14 cellular contexts compared by ENCODE assay signal in the genomic region with DNA sequence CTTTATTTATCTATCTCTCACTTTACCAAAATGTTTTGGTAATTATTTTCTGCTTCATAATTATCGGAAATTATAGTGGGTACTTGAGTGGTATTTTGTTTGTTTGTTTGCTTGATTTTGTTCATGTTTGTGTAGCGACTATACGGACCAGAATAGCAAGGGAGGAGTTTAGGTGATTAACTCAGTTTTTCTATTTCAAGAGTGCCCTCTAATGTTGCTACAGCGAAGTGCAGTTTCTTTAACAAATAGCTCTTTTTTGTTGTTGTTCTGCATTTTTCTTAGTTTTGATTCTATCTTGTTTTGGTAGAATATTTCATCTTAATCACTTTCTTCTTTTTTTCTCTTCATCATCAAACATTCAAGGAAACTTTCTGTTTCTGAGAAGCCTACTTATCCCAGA. TPM values are rescaled to one million over a fixed set of nuclear protein-coding genes. Genes with fewer than 3 reads are reported as not detected.
DNase-seq lines count a peak whose midpoint lies in the region; ATAC-seq and TF ChIP-seq lines count a peak whose summit lies in the region.
"Had no signal": no experiment of that assay in that cellular context is flagged by ENCODE, and none has a peak within 500 bp of the region (broad histone marks: within the 10 kb centered on the region; RNA-seq: fewer than 3 reads in every experiment).

No MANE protein-coding gene starts in this region.

- no peak overlapping the region for H3K4me2 ChIP-seq in DND-41 (ENCODE audit: insufficient read depth, low read length)

- no peaks in the 10 kb centered on the region for H3K27me3 Mint-ChIP-seq in WTC11 (ENCODE audit: low read depth)

- H3K36me3 ChIP-seq in DND-41 (ENCODE audit: insufficient read depth, low read length), result no peaks in the 10 kb centered on the region
- H3K36me3 ChIP-seq in effector memory CD4-positive, alpha-beta T cell (ENCODE audit: control insufficient read depth, insufficient read depth, low read length), result no peaks in the 10 kb centered on the region

- no peak overlapping the region for H2AFZ ChIP-seq in DND-41 (ENCODE audit: low read depth, low read length)
- H2AFZ ChIP-seq: parathyroid adenoma had no signal

- no peaks in the 10 kb centered on the region for H3K4me1 ChIP-seq in DND-41 (ENCODE audit: insufficient read depth, low read length)
- no peaks in the 10 kb centered on the region for H3K4me1 ChIP-seq in effector memory CD4-positive, alpha-beta T cell (ENCODE audit: control insufficient read depth, insufficient read depth, low read length, poor library complexity, severe bottlenecking)
- H3K4me1 ChIP-seq: parathyroid adenoma had no signal

- no peak overlapping the region for H3K4me3 ChIP-seq in DND-41 (ENCODE audit: low read depth in 1 of 2, low read length in 2 of 2)
- H3K4me3 ChIP-seq in effector memory CD4-positive, alpha-beta T cell (ENCODE audit: insufficient read depth, low read depth, low read length, poor library complexity, severe bottlenecking), result no peak overlapping the region

- no peaks in the 10 kb centered on the region for H3K27me3 ChIP-seq in DND-41 (ENCODE audit: insufficient read depth, low read length, poor library complexity)
- no peaks in the 10 kb centered on the region for H3K27me3 ChIP-seq in effector memory CD4-positive, alpha-beta T cell (replicated peaks; ENCODE audit: control insufficient read depth, insufficient read depth, low read length, poor library complexity, severe bottlenecking)

- H3K9ac ChIP-seq in DND-41 (ENCODE audit: low read depth, low read length), result no peak overlapping the region
- H3K9ac ChIP-seq: parathyroid adenoma had no signal

- no peaks in the 10 kb centered on the region for H3K36me3 Mint-ChIP-seq in WTC11

- H3K27ac Mint-ChIP-seq in WTC11, result no peak overlapping the region
- H3K27ac Mint-ChIP-seq: effector memory CD8-positive, alpha-beta T cell; T-helper 17 cell had no signal

- CTCF ChIA-PET in HEK293T (lab: Yijun Ruan, JAX) (interaction anchor here (0.5 to 2.0 kb wide), 5 partner anchors 48 to 146 kb away, joined by 3 to 11 read pairs (median 3); no protein-coding TSS in a partner anchor), WTC11 (lab: Charles Lee) (interaction anchor here (0.5 to 2.3 kb wide), 25 partner anchors 11 to 1266 kb away, joined by 3 to 37 read pairs (median 4); a partner anchor contains a TSS)

- H3K4me1 Mint-ChIP-seq in WTC11, result no peaks in the 10 kb centered on the region
- H3K4me1 Mint-ChIP-seq: T-helper 17 cell had no signal

- no peak overlapping the region for H3K27ac ChIP-seq in DND-41 (ENCODE audit: low read length)
- no peak overlapping the region for H3K27ac ChIP-seq in effector memory CD4-positive, alpha-beta T cell (ENCODE audit: insufficient read depth, low read length, poor library complexity, severe bottlenecking)
- H3K27ac ChIP-seq: parathyroid adenoma had no signal

- H4K20me1 ChIP-seq in DND-41 (ENCODE audit: insufficient read depth, low read length), result no peaks in the 10 kb centered on the region

- no peak for ATAC-seq in DND-41 (ENCODE audit: insufficient read depth, low read depth)
- peak; percentile 36; the same call in 1 of the 2 replicates for ATAC-seq in WTC11
- ATAC-seq: effector memory CD8-positive, alpha-beta T cell; T-helper 17 cell had no signal

- POLR2A ChIA-PET in HEK293T (lab: Yijun Ruan, JAX), result no interaction called here
- POLR2A ChIA-PET in WTC11 (lab: Charles Lee), result no interaction called here

- no peaks in the 10 kb centered on the region for H3K9me3 ChIP-seq in DND-41 (ENCODE audit: insufficient read depth, low read length, severe bottlenecking)
- no peaks in the 10 kb centered on the region for H3K9me3 ChIP-seq in effector memory CD4-positive, alpha-beta T cell (ENCODE audit: control insufficient read depth, low read length)

- H3K79me2 ChIP-seq in DND-41 (ENCODE audit: insufficient read depth, low read length), result no peaks in the 10 kb centered on the region
- H3K79me2 ChIP-seq: parathyroid adenoma had no signal

- H3K4me3 Mint-ChIP-seq in WTC11, result no peak overlapping the region
- H3K4me3 Mint-ChIP-seq: effector memory CD8-positive, alpha-beta T cell; T-helper 17 cell had no signal

- H3K9me3 Mint-ChIP-seq in WTC11, result no peaks in the 10 kb centered on the region
- H3K9me3 Mint-ChIP-seq: effector memory CD8-positive, alpha-beta T cell had no signal

- DNase-seq in DND-41, result no peak
- DNase-seq in HEK293T (ENCODE audit: extremely low spot score), result peak; percentile 14
- DNase-seq in WTC11 (ENCODE audit: low spot score), result no peak
- peak; percentile 8 for DNase-seq in kidney tubule cell (ENCODE audit: low spot score)
- no peak for DNase-seq in superior temporal gyrus (ENCODE audit: extremely low spot score)
- DNase-seq in effector memory CD4-positive, alpha-beta T cell, result no peak
- no peak for DNase-seq in NCI-H226
- no peak for DNase-seq in activated CD4-positive, alpha-beta T cell treated with anti-CD3 and anti-CD28 coated beads, Interleukin-2, amount 50 U/mL, for 1 hour
- DNase-seq: activated T-cell treated with anti-CD3 and anti-CD28 coated beads, Interleukin-2, amount 50 U/mL, for 48 hours; effector memory CD8-positive, alpha-beta T cell; kidney; NCI-H187 treated with DMSO at 0.1 percent for 48 hours; T-helper 17 cell had no signal

- TF ChIP-seq CTCF in DND-41 (IDR thresholded peaks at IDR 0.05; ENCODE audit: borderline replicate concordance, extremely low read depth, low read length, poor library complexity, severe bottlenecking) (peak; percentile 52), WTC11 (IDR thresholded peaks at IDR 0.05) (no peak)

TF ChIP-seq in HEK293T, 16 proteins besides CTCF, POLR2A, EP300 and RAD21:
- TF ChIP-seq FOXK2 (IDR thresholded peaks at IDR 0.05), result no peak
- no peak for TF ChIP-seq TARDBP (IDR thresholded peaks at IDR 0.05)
- TF ChIP-seq L3MBTL2 (conservative IDR thresholded peaks at IDR 0.05), result no peak
- no peak for TF ChIP-seq ARNT (IDR thresholded peaks at IDR 0.05)
- TF ChIP-seq FOXM1 (IDR thresholded peaks at IDR 0.05; ENCODE audit: borderline replicate concordance), result no peak
- TF ChIP-seq, protein P1, sequence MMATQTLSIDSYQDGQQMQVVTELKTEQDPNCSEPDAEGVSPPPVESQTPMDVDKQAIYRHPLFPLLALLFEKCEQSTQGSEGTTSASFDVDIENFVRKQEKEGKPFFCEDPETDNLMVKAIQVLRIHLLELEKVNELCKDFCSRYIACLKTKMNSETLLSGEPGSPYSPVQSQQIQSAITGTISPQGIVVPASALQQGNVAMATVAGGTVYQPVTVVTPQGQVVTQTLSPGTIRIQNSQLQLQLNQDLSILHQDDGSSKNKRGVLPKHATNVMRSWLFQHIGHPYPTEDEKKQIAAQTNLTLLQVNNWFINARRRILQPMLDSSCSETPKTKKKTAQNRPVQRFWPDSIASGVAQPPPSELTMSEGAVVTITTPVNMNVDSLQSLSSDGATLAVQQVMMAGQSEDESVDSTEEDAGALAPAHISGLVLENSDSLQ (IDR thresholded peaks at IDR 0.05), result no peak
- TF ChIP-seq ZNF384 (IDR thresholded peaks at IDR 0.05), result no peak
- TF ChIP-seq HDGF (IDR thresholded peaks at IDR 0.05; ENCODE audit: borderline replicate concordance), result no peak
- no peak for TF ChIP-seq ELF4 (IDR thresholded peaks at IDR 0.05)
- no peak for TF ChIP-seq CTBP1 (IDR thresholded peaks at IDR 0.05; ENCODE audit: borderline replicate concordance)
- no peak for TF ChIP-seq BHLHE40 (IDR thresholded peaks at IDR 0.05; ENCODE audit: borderline replicate concordance)
- TF ChIP-seq LEF1 (IDR thresholded peaks at IDR 0.05; ENCODE audit: borderline replicate concordance), result no peak
- no peak for TF ChIP-seq SP1 (IDR thresholded peaks at IDR 0.05)
- no peak for TF ChIP-seq NFRKB (IDR thresholded peaks at IDR 0.05)
- no peak for TF ChIP-seq FOXA1 (IDR thresholded peaks at IDR 0.05)

TF ChIP-seq in WTC11, 78 proteins besides CTCF, POLR2A, EP300 and RAD21 (continues in another document):
- TF ChIP-seq ZNF317 (CRISPR knock-in tag; IDR thresholded peaks at IDR 0.05; ENCODE audit: borderline replicate concordance, low read depth) (no peak), NR3C1 (CRISPR knock-in tag; conservative IDR thresholded peaks at IDR 0.05; ENCODE audit: low read depth) (no peak), SP1 (CRISPR knock-in tag; conservative IDR thresholded peaks at IDR 0.05) (no peak), ATF1 (CRISPR knock-in tag; IDR thresholded peaks at IDR 0.05) (no peak)
- TF ChIP-seq, protein P2, sequence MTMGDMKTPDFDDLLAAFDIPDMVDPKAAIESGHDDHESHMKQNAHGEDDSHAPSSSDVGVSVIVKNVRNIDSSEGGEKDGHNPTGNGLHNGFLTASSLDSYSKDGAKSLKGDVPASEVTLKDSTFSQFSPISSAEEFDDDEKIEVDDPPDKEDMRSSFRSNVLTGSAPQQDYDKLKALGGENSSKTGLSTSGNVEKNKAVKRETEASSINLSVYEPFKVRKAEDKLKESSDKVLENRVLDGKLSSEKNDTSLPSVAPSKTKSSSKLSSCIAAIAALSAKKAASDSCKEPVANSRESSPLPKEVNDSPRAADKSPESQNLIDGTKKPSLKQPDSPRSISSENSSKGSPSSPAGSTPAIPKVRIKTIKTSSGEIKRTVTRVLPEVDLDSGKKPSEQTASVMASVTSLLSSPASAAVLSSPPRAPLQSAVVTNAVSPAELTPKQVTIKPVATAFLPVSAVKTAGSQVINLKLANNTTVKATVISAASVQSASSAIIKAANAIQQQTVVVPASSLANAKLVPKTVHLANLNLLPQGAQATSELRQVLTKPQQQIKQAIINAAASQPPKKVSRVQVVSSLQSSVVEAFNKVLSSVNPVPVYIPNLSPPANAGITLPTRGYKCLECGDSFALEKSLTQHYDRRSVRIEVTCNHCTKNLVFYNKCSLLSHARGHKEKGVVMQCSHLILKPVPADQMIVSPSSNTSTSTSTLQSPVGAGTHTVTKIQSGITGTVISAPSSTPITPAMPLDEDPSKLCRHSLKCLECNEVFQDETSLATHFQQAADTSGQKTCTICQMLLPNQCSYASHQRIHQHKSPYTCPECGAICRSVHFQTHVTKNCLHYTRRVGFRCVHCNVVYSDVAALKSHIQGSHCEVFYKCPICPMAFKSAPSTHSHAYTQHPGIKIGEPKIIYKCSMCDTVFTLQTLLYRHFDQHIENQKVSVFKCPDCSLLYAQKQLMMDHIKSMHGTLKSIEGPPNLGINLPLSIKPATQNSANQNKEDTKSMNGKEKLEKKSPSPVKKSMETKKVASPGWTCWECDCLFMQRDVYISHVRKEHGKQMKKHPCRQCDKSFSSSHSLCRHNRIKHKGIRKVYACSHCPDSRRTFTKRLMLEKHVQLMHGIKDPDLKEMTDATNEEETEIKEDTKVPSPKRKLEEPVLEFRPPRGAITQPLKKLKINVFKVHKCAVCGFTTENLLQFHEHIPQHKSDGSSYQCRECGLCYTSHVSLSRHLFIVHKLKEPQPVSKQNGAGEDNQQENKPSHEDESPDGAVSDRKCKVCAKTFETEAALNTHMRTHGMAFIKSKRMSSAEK (CRISPR knock-in tag; IDR thresholded peaks at IDR 0.05; ENCODE audit: borderline replicate concordance), result no peak
- TF ChIP-seq, protein P3, sequence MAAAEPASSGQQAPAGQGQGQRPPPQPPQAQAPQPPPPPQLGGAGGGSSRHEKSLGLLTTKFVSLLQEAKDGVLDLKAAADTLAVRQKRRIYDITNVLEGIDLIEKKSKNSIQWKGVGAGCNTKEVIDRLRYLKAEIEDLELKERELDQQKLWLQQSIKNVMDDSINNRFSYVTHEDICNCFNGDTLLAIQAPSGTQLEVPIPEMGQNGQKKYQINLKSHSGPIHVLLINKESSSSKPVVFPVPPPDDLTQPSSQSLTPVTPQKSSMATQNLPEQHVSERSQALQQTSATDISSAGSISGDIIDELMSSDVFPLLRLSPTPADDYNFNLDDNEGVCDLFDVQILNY (CRISPR knock-in tag; IDR thresholded peaks at IDR 0.05), result no peak

RNA-seq across cellular contexts. Expression of a gene that starts 40.8 kb away (rescaled TPM):
- total RNA-seq in WTC11 (2021), result 0.41 to 0.73 TPM (median 0.68 TPM) in 3 replicates
- total RNA-seq: T-helper 17 cell had no signal

Comparison
In these comparisons a context has a peak if more than half of its experiments do, and no peak if none do; other contexts are left out.
1. DNase-seq: peak in HEK293T (single experiment) and kidney tubule cell (single experiment); none in DND-41 (single experiment), WTC11 (single experiment), superior temporal gyrus (single experiment), effector memory CD4-positive, alpha-beta T cell (0 of 3), NCI-H226 (single experiment) and activated CD4-positive, alpha-beta T cell treated with anti-CD3 and anti-CD28 coated beads, Interleukin-2, amount 50 U/mL, for 1 hour (single experiment).